In the genomic region with DNA sequence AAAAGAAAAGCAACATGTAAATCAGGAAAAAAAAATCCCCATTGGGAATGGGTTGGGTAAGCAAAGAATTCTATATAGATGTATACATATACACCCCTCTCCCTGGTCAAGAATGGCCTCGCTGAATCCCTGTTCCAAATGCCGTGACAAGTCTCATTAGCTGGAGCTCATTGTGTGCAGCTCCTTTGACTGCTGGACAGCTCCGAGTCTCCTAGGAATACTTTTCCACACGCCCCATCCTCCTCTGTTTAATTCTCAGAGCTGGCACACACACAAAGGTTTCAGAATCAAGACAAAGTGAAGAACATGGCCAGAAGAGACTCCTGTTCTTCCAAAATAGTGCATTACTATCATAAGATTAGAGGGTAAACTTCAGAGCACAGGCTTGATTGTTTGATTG, we compare ENCODE assay signal across 15 cellular contexts.
DNase-seq lines count a peak whose midpoint lies in the region; ATAC-seq and TF ChIP-seq lines count a peak whose summit lies in the region.
"Had no signal": no experiment of that assay in that cellular context is flagged by ENCODE, and none has a peak within 500 bp of the region (broad histone marks: within the 10 kb centered on the region; RNA-seq: fewer than 3 reads in every experiment).

No MANE protein-coding gene starts in this region.

- H3K4me3 ChIP-seq in choroid plexus epithelial cell (ENCODE audit: low read depth, low read length): no peak overlapping the region
- H3K4me3 ChIP-seq: heart right ventricle, MG63, mucosa of descending colon, SK-N-MC had no signal

- DNase-seq in COLO829 (ENCODE audit: low spot score) (peak; percentile 81), NCI-H146 treated with DMSO at 0.1 percent for 48 hours (lab: John Stamatoyannopoulos, UW; ENCODE audit: unreplicated experiment) (peak; percentile 94), choroid plexus epithelial cell (ENCODE audit: low read depth) (peak; percentile 56), medulla oblongata (ENCODE audit: extremely low spot score) (peak; percentile 22), MV-4-11 (lab: John Stamatoyannopoulos, UW) (no peak), NCI-H524 (lab: John Stamatoyannopoulos, UW) (no peak)
- no peak for DNase-seq in activated CD4-positive, CD25-positive, alpha-beta regulatory T cell treated with anti-CD3 and anti-CD28 coated beads, Interleukin-2, amount 50 U/mL, for 72 hours
- DNase-seq: activated CD4-positive, alpha-beta T cell treated with anti-CD3 and anti-CD28 coated beads for 36 hours; activated gamma-delta T cell; CD4-positive, alpha-beta memory T cell; heart right ventricle; MG63 had no signal

- TF ChIP-seq CTCF in choroid plexus epithelial cell (conservative IDR thresholded peaks at IDR 0.05; ENCODE audit: low read depth, low read length): no peak

- no peak for ATAC-seq in GM19397 (IDR thresholded peaks at IDR 0.05; ENCODE audit: unreplicated experiment)
- ATAC-seq: activated CD4-positive, alpha-beta T cell treated with anti-CD3 and anti-CD28 coated beads for 36 hours; heart right ventricle; mucosa of descending colon had no signal

Comparison
In these comparisons a context has a peak if more than half of its experiments do, and no peak if none do; other contexts are left out.
1. DNase-seq: peak in COLO829 (single experiment), NCI-H146 treated with DMSO at 0.1 percent for 48 hours (single experiment), choroid plexus epithelial cell (single experiment) and medulla oblongata (single experiment); none in MV-4-11 (single experiment), NCI-H524 (0 of 2) and activated CD4-positive, CD25-positive, alpha-beta regulatory T cell treated with anti-CD3 and anti-CD28 coated beads, Interleukin-2, amount 50 U/mL, for 72 hours (single experiment).